In genomic region chr9:91275641-91276040, GRCh38 we compare ENCODE assay signal across 20 cellular contexts.
DNase-seq lines count a peak whose midpoint lies in the region; ATAC-seq, FAIRE-seq and TF ChIP-seq lines count a peak whose summit lies in the region.
"Had no signal": no experiment of that assay in that cellular context is flagged by ENCODE, and none has a peak within 500 bp of the region (broad histone marks: within the 10 kb centered on the region; RNA-seq: fewer than 3 reads in every experiment).

No MANE protein-coding gene starts in this region.

- POLR2A ChIA-PET in HepG2 (lab: Yijun Ruan, JAX), result no interaction called here

- no TSS peak for BruUV-seq in HepG2 (replicated peaks; lab: Mats Ljungman, UMichigan)

- FAIRE-seq in HepG2 (lab: Jason Lieb, UNC), result no peak

- H3K79me2 ChIP-seq in HepG2 (ENCODE audit: insufficient read depth, low read length) (no peaks in the 10 kb centered on the region), parathyroid adenoma (no peaks in the 10 kb centered on the region)

- H3K4me3 ChIP-seq in HepG2 (replicated peaks in 1 of 3; ENCODE audit: insufficient read depth in 1 of 3, low read depth in 2 of 3, low read length in 3 of 3) (no peak overlapping the region), right lobe of liver (no peak overlapping the region), parathyroid adenoma (ENCODE audit: low read depth, low read length) (no peak overlapping the region)
- H3K4me3 ChIP-seq: GM23338, HAP-1, PC-9, SJCRH30 had no signal

- TF ChIP-seq EP300 in HepG2 (IDR thresholded peaks at IDR 0.05; ENCODE audit: low read depth in 2 of 2, low read length in 2 of 2) (no peak), HepG2 (CRISPR knock-in tag; IDR thresholded peaks at IDR 0.05; ENCODE audit: borderline replicate concordance) (no peak)

- DNase-seq in HepG2 (ENCODE audit: low spot score) (no peak), right lobe of liver (no peak), cerebellar cortex (ENCODE audit: low spot score) (peak; percentile 27), anterior cingulate cortex (lab: John Stamatoyannopoulos, UW) (no peak), inferior parietal cortex (ENCODE audit: extremely low spot score) (no peak)
- no peak for DNase-seq in activated CD8-positive, alpha-beta memory T cell treated with anti-CD3 and anti-CD28 coated beads, Interleukin-2, amount 50 U/mL, for 48 hours
- DNase-seq: 8988T, HFFc6, Kasumi-1, NCI-H1092 treated with DMSO at 0.1 percent for 48 hours, NCI-H1436, NCI-H187 treated with DMSO at 0.1 percent for 48 hours, NCI-H526 treated with DMSO at 0.1 percent for 48 hours, PC-9 had no signal

- no peak overlapping the region for H3K9ac ChIP-seq in HepG2 (ENCODE audit: insufficient read depth, low read depth, low read length)
- no peak overlapping the region for H3K9ac ChIP-seq in parathyroid adenoma

- TF ChIP-seq RAD21 in HepG2 (CRISPR knock-in tag; IDR thresholded peaks at IDR 0.05), result no peak

- H2AFZ ChIP-seq in HepG2 (ENCODE audit: low read length), result no peak overlapping the region
- no peak overlapping the region for H2AFZ ChIP-seq in parathyroid adenoma
- H2AFZ ChIP-seq: GM23338, PC-9 had no signal

- intact Hi-C loops in HepG2 (cut with micrococcal nuclease; ENCODE audit: unreplicated experiment), result no loop called here
- intact Hi-C loops in right lobe of liver (cut with DNase I), result no loop called here

- CTCF ChIA-PET in HepG2 (lab: Yijun Ruan, JAX; ENCODE audit: low intra/inter-chr PET ratio, low total read pairs), result no interaction called here

- 100% methylated on average over 1 of the region's 1 CpG for WGBS in HepG2 (ENCODE audit: low lambda C conversion rate)
- 73% methylated on average over 1 of the region's 1 CpG for WGBS in right lobe of liver (ENCODE audit: insufficient coverage, low coverage, low lambda C conversion rate, missing lambda C conversion rate)

- TF ChIP-seq CTCF in HepG2 (CRISPR knock-in tag; IDR thresholded peaks at IDR 0.05) (no peak), right lobe of liver (IDR thresholded peaks at IDR 0.05) (no peak), parathyroid adenoma (IDR thresholded peaks at IDR 0.05) (no peak)

- H3K9me3 ChIP-seq in HepG2 (ENCODE audit: low read length) (no peaks in the 10 kb centered on the region), right lobe of liver (no peaks in the 10 kb centered on the region), parathyroid adenoma (ENCODE audit: control insufficient read depth, low read length) (no peaks in the 10 kb centered on the region)
- H3K9me3 ChIP-seq: HAP-1, SJCRH30 had no signal

- no peak overlapping the region for H3K4me2 ChIP-seq in HepG2 (ENCODE audit: low read depth, low read length)
- H3K4me2 ChIP-seq in parathyroid adenoma (ENCODE audit: low read length), result peak overlapping the region; percentile 9
- H3K4me2 ChIP-seq: GM23338, PC-9 had no signal

- TF ChIP-seq POLR2A in HepG2 (IDR thresholded peaks at IDR 0.05; ENCODE audit: insufficient read depth in 1 of 2, low read depth in 2 of 2, low read length in 2 of 2), result no peak
- no peak for TF ChIP-seq POLR2A in right lobe of liver (IDR thresholded peaks at IDR 0.05)

- no peaks in the 10 kb centered on the region for H3K27me3 ChIP-seq in HepG2 (ENCODE audit: control insufficient read depth in 1 of 2, insufficient read depth in 2 of 2, low read length in 2 of 2)
- H3K27me3 ChIP-seq in right lobe of liver, result no peaks in the 10 kb centered on the region
- H3K27me3 ChIP-seq in parathyroid adenoma (ENCODE audit: control insufficient read depth, insufficient read depth, low read length), result no peaks in the 10 kb centered on the region
- H3K27me3 ChIP-seq: SJCRH30 had no signal

- H3K36me3 ChIP-seq in HepG2 (replicated peaks in 1 of 2; ENCODE audit: control insufficient read depth in 1 of 2, insufficient read depth in 2 of 2, low read length in 2 of 2), result peaks cover 0 to 3% of the 10 kb centered on the region in 2 experiments; a peak in 2 of 5 replicates
- no peaks in the 10 kb centered on the region for H3K36me3 ChIP-seq in right lobe of liver
- no peaks in the 10 kb centered on the region for H3K36me3 ChIP-seq in parathyroid adenoma (ENCODE audit: control insufficient read depth, insufficient read depth, low read length)
- H3K36me3 ChIP-seq: HAP-1, SJCRH30 had no signal

- in situ Hi-C loops in HepG2 (cut with HindIII; ENCODE audit: extremely low pct_ligation_motif_present, low pct_unique_long_range_greater_than_20kb), result no loop called here

- ATAC-seq in HepG2 (no peak), right lobe of liver (no peak)
- ATAC-seq: GM23338, Right ventricle myocardium inferior, SK-N-SH treated with all-trans-retinoic acid at 6 μM for 48 hours had no signal

- H3K4me1 ChIP-seq in HepG2 (ENCODE audit: insufficient read depth, low read length), result no peaks in the 10 kb centered on the region
- H3K4me1 ChIP-seq in right lobe of liver, result no peaks in the 10 kb centered on the region
- H3K4me1 ChIP-seq in parathyroid adenoma, result peaks cover 4% of the 10 kb centered on the region
- H3K4me1 ChIP-seq: HAP-1, SJCRH30 had no signal

- H4K20me1 ChIP-seq in HepG2 (ENCODE audit: insufficient read depth, low read length), result no peaks in the 10 kb centered on the region

- H3K27ac ChIP-seq in HepG2 (ENCODE audit: extremely low read length, insufficient read depth, low read length) (no peak overlapping the region), right lobe of liver (no peak overlapping the region), parathyroid adenoma (no peak overlapping the region)
- H3K27ac ChIP-seq: SJCRH30 had no signal

TF ChIP-seq in HepG2, 621 proteins besides CTCF, POLR2A, EP300 and RAD21:
- TF ChIP-seq MAFK (conservative IDR thresholded peaks at IDR 0.05 in 1 of 2, IDR thresholded peaks at IDR 0.05 in 1 of 2; ENCODE audit: low read length in 2 of 2) (peak; percentile 47 to 78), RXRA (CRISPR knock-in tag; IDR thresholded peaks at IDR 0.05) (no peak), ZNF557 (CRISPR knock-in tag; IDR thresholded peaks at IDR 0.05) (no peak), MAFF (IDR thresholded peaks at IDR 0.05; ENCODE audit: low read depth, low read length) (peak; percentile 61), KLF11 (CRISPR knock-in tag; IDR thresholded peaks at IDR 0.05) (no peak)
TF ChIP-seq in HepG2: peak in this region for 2.
